In the genomic region with DNA sequence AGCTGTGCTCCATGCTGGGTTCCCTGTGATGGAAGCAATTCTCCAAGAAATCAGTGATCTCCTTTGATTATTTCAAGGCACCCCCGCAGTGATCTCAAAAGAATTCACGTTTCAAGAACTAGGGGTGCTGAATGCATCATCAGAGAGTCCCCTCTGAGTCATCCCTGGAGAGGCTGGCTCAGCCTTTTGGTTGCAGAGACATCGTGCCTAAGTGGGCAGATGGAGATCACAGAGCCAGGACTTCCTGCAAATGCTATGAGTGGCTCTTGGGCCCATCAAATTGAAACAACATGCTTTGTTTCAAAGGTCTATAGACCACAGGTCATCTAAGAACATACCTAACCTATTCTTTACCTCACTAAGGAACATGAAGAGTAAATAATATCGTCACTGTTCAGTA, we compare ENCODE assay signal across 16 cellular contexts. TPM values are rescaled to one million over a fixed set of nuclear protein-coding genes. Genes with fewer than 3 reads are reported as not detected.
DNase-seq lines count a peak whose midpoint lies in the region; ATAC-seq and TF ChIP-seq lines count a peak whose summit lies in the region.
"Had no signal": no experiment of that assay in that cellular context is flagged by ENCODE, and none has a peak within 500 bp of the region (broad histone marks: within the 10 kb centered on the region; RNA-seq: fewer than 3 reads in every experiment).

No MANE protein-coding gene starts in this region.

- no peak overlapping the region for H3K27ac Mint-ChIP-seq in activated naive CD8-positive, alpha-beta T cell treated with anti-CD3 and anti-CD28 coated beads for 36 hours
- no peak overlapping the region for H3K27ac Mint-ChIP-seq in stimulated activated memory B cell treated with anti-CD40 and anti-IgM and Interleukin-4, amounts not matched to agents 10 μg/mL and 1 μg/mL and 100 μg/mL, for 72 hours
- H3K27ac Mint-ChIP-seq in T-cell: no peak overlapping the region
- H3K27ac Mint-ChIP-seq: activated naive CD8-positive, alpha-beta T cell treated with anti-CD3 and anti-CD28 coated beads, Interleukin-2, amount 10 ng/mL, durations not matched to agents 7 days and 5 days had no signal

- no peaks in the 10 kb centered on the region for H3F3A ChIP-seq in GM23248 (ENCODE audit: insufficient read depth)

- no peak overlapping the region for H3K4me3 ChIP-seq in GM23248
- no peak overlapping the region for H3K4me3 ChIP-seq in vagina
- H3K4me3 ChIP-seq: sigmoid colon, thoracic aorta had no signal

- no peaks in the 10 kb centered on the region for H3K36me3 Mint-ChIP-seq in activated naive CD8-positive, alpha-beta T cell treated with anti-CD3 and anti-CD28 coated beads for 36 hours
- no peaks in the 10 kb centered on the region for H3K36me3 Mint-ChIP-seq in stimulated activated memory B cell treated with anti-CD40 and anti-IgM and Interleukin-4, amounts not matched to agents 10 μg/mL and 1 μg/mL and 100 μg/mL, for 72 hours
- no peaks in the 10 kb centered on the region for H3K36me3 Mint-ChIP-seq in T-cell
- H3K36me3 Mint-ChIP-seq: activated naive CD8-positive, alpha-beta T cell treated with anti-CD3 and anti-CD28 coated beads, Interleukin-2, amount 10 ng/mL, durations not matched to agents 7 days and 5 days had no signal

- peaks cover 7% of the 10 kb centered on the region for H3K4me1 Mint-ChIP-seq in activated naive CD8-positive, alpha-beta T cell treated with anti-CD3 and anti-CD28 coated beads for 36 hours
- H3K4me1 Mint-ChIP-seq in stimulated activated memory B cell treated with anti-CD40 and anti-IgM and Interleukin-4, amounts not matched to agents 10 μg/mL and 1 μg/mL and 100 μg/mL, for 72 hours: peaks cover 11% of the 10 kb centered on the region
- H3K4me1 Mint-ChIP-seq in T-cell: no peaks in the 10 kb centered on the region

- H3K4me2 ChIP-seq in GM23248 (ENCODE audit: unreplicated experiment): no peak overlapping the region

- peaks cover 31% of the 10 kb centered on the region for H3K27me3 Mint-ChIP-seq in activated naive CD8-positive, alpha-beta T cell treated with anti-CD3 and anti-CD28 coated beads for 36 hours
- H3K27me3 Mint-ChIP-seq in stimulated activated memory B cell treated with anti-CD40 and anti-IgM and Interleukin-4, amounts not matched to agents 10 μg/mL and 1 μg/mL and 100 μg/mL, for 72 hours: peaks cover 51% of the 10 kb centered on the region
- H3K27me3 Mint-ChIP-seq in T-cell: peaks cover 19 to 22% of the 10 kb centered on the region in 2 donors

- H4K20me1 ChIP-seq in GM23248 (ENCODE audit: insufficient read depth): no peaks in the 10 kb centered on the region

- in situ Hi-C loops in GM23248 (cut with MboI): no loop called here

- H3K27me3 ChIP-seq in GM23248 (replicated peaks; ENCODE audit: insufficient read depth) (no peaks in the 10 kb centered on the region), vagina (no peaks in the 10 kb centered on the region)
- H3K27me3 ChIP-seq: sigmoid colon had no signal

- no peak for TF ChIP-seq CTCF in vagina (IDR thresholded peaks at IDR 0.05)

- no peak overlapping the region for H2AFZ ChIP-seq in GM23248

- no peak overlapping the region for H3K27ac ChIP-seq in GM23248
- H3K27ac ChIP-seq in vagina: no peak overlapping the region
- H3K27ac ChIP-seq: sigmoid colon, thoracic aorta had no signal

- H3K9me3 Mint-ChIP-seq in activated naive CD8-positive, alpha-beta T cell treated with anti-CD3 and anti-CD28 coated beads for 36 hours: no peaks in the 10 kb centered on the region
- no peaks in the 10 kb centered on the region for H3K9me3 Mint-ChIP-seq in stimulated activated memory B cell treated with anti-CD40 and anti-IgM and Interleukin-4, amounts not matched to agents 10 μg/mL and 1 μg/mL and 100 μg/mL, for 72 hours
- no peaks in the 10 kb centered on the region for H3K9me3 Mint-ChIP-seq in T-cell
- H3K9me3 Mint-ChIP-seq: activated naive CD8-positive, alpha-beta T cell treated with anti-CD3 and anti-CD28 coated beads, Interleukin-2, amount 10 ng/mL, durations not matched to agents 7 days and 5 days had no signal

- peak; percentile 70 for ATAC-seq in stimulated activated memory B cell treated with anti-CD40 and anti-IgM and Interleukin-4, amounts not matched to agents 10 μg/mL and 1 μg/mL and 100 μg/mL, for 72 hours
- ATAC-seq in GM21515 (IDR thresholded peaks at IDR 0.05; ENCODE audit: unreplicated experiment) (no peak), T-cell (replicated peaks in 1 of 4) (no peak)

- H3K9me3 ChIP-seq in GM23248 (ENCODE audit: low read depth): no peaks in the 10 kb centered on the region
- H3K9me3 ChIP-seq in vagina: no peaks in the 10 kb centered on the region
- H3K9me3 ChIP-seq: sigmoid colon, thoracic aorta had no signal

- H3K4me3 Mint-ChIP-seq in activated naive CD8-positive, alpha-beta T cell treated with anti-CD3 and anti-CD28 coated beads for 36 hours: no peak overlapping the region
- no peak overlapping the region for H3K4me3 Mint-ChIP-seq in stimulated activated memory B cell treated with anti-CD40 and anti-IgM and Interleukin-4, amounts not matched to agents 10 μg/mL and 1 μg/mL and 100 μg/mL, for 72 hours
- H3K4me3 Mint-ChIP-seq in T-cell: no peak overlapping the region
- H3K4me3 Mint-ChIP-seq: activated naive CD8-positive, alpha-beta T cell treated with anti-CD3 and anti-CD28 coated beads, Interleukin-2, amount 10 ng/mL, durations not matched to agents 7 days and 5 days; neural crest cell had no signal

- H3K79me2 ChIP-seq in GM23248 (ENCODE audit: insufficient read depth): no peaks in the 10 kb centered on the region

- POLR2A ChIA-PET in T-cell (lab: Charles Lee): no interaction called here

- H3K36me3 ChIP-seq in GM23248 (ENCODE audit: low read depth) (no peaks in the 10 kb centered on the region), vagina (no peaks in the 10 kb centered on the region)
- H3K36me3 ChIP-seq: sigmoid colon, thoracic aorta had no signal

- TF ChIP-seq POLR2A in vagina (IDR thresholded peaks at IDR 0.05): no peak

- CTCF ChIA-PET in T-cell (lab: Charles Lee): interaction anchor here in 1 of 2 donors (0.5 kb wide), 1 partner anchor 14 kb away, joined by 4 read pairs; no protein-coding TSS in a partner anchor

- DNase-seq in activated T-cell treated with anti-CD3 and anti-CD28 coated beads for 48 hours (ENCODE audit: low read depth) (peak; percentile 18), GM23248 (peak; percentile 55), vagina (ENCODE audit: extremely low spot score in 2 of 2) (no peak), T-cell (no peak)
- DNase-seq in activated T-cell treated with anti-CD3 and anti-CD28 coated beads, Interleukin-2, amount 50 U/mL, for 1 hour: no peak
- DNase-seq in activated naive CD8-positive, alpha-beta T cell treated with anti-CD3 and anti-CD28 coated beads for 36 hours: peak; percentile 8
- DNase-seq: activated CD4-positive, alpha-beta T cell treated with anti-CD3 and anti-CD28 coated beads, Interleukin-2, amount 50 U/mL, for 1 hour; activated naive CD8-positive, alpha-beta T cell treated with anti-CD3 and anti-CD28 coated beads, Interleukin-2, amount 10 ng/mL, durations not matched to agents 7 days and 5 days; COR-L47; erythroblast; NCI-H446; sigmoid colon had no signal

- no peaks in the 10 kb centered on the region for H3K9me2 ChIP-seq in GM23248 (ENCODE audit: insufficient read depth)

- intact Hi-C loops in vagina (cut with DNase I): no loop called here

- 45% methylated on average over 4 of the region's 4 CpGs for WGBS in GM23248 (ENCODE audit: low coverage in 1 of 2, low lambda C conversion rate in 2 of 2, missing lambda C conversion rate in 2 of 2), 2 experiments

- no peak overlapping the region for H3K9ac ChIP-seq in GM23248

- H3K4me1 ChIP-seq in GM23248 (ENCODE audit: insufficient read depth) (no peaks in the 10 kb centered on the region), vagina (peaks cover 2% of the 10 kb centered on the region)

RNA-seq across cellular contexts. Expression of a gene that starts 41.5 kb away (rescaled TPM):
- 28.7 and 31.4 TPM in 2 replicates for total RNA-seq in GM23248 (2014; rRNA removed; shearing (Covaris generic))
- polyA plus RNA-seq in GM23248 (2016; fragmentation: Nextera tagmentation; extraction: Ambion mirVana): 39.0 and 41.0 TPM in 2 replicates
- 10 to 100 TPM; 17.1 to 18.8 TPM for total RNA-seq in activated naive CD8-positive, alpha-beta T cell treated with anti-CD3 and anti-CD28 coated beads for 36 hours
- total RNA-seq in vagina (28.7 TPM), T-cell (10 to 100 TPM; 36.8 to 58.6 (median 40.5) TPM)

Comparison
In these comparisons a context has a peak if more than half of its experiments do, and no peak if none do; other contexts are left out.
1. DNase-seq: peak in activated T-cell treated with anti-CD3 and anti-CD28 coated beads for 48 hours (single experiment), GM23248 (single experiment) and activated naive CD8-positive, alpha-beta T cell treated with anti-CD3 and anti-CD28 coated beads for 36 hours (single experiment); none in activated T-cell treated with anti-CD3 and anti-CD28 coated beads, Interleukin-2, amount 50 U/mL, for 1 hour (single experiment), vagina (0 of 2) and T-cell (0 of 34).